In genomic region chr20:50978533-50978932, GRCh38 we compare ENCODE assay signal across 2 cellular contexts. TPM values are rescaled to one million over a fixed set of nuclear protein-coding genes. Genes with fewer than 3 reads are reported as not detected.
"Had no signal": no experiment of that assay in that cellular context is flagged by ENCODE, and none has a peak within 500 bp of the region (broad histone marks: within the 10 kb centered on the region; RNA-seq: fewer than 3 reads in every experiment).

No MANE protein-coding gene starts in this region.

RNA-seq across cellular contexts. Expression of gene KCNG1, which starts 44.4 kb away (rescaled TPM):
- total RNA-seq: activated CD4-positive, alpha-beta T cell treated with anti-CD3 and anti-CD28 coated beads, Interleukin-2, amount 10 ng/mL, durations not matched to agents 7 days and 5 days; T-helper 2 cell treated with Interferon-gamma antibody and Interleukin-4, amounts not matched to agents 100 ng/mL and 5 ng/mL, for 36 hours had no signal
